Comparison of ENCODE assay signal across 1 cellular context in genomic region chr1:37975083-37975482, GRCh38.
A peak's percentile ranks its signal among the peaks of the same experiment; 100 is the strongest.
TF ChIP-seq lines count a peak whose summit lies in the region.
"Not testable (repeated sequence)": the region's sequence is repeated elsewhere in the genome, so short reads cannot be mapped to it uniquely, and the experiment has no call there.

No MANE protein-coding gene starts in this region.

TF ChIP-seq in K562, 482 proteins besides CTCF, POLR2A, EP300 and RAD21:
- TF ChIP-seq TEAD4 (IDR thresholded peaks at IDR 0.05; ENCODE audit: low read length): peak; percentile 51
- TF ChIP-seq TEAD4 (CRISPR knock-in tag; IDR thresholded peaks at IDR 0.05; ENCODE audit: borderline replicate concordance): not testable (repeated sequence)
- 0 out of 2 replicates have a peak, but pooled peaks have one; percentile 10 for TF ChIP-seq RB1 (IDR thresholded peaks at IDR 0.05; ENCODE audit: low read depth)
- TF ChIP-seq EP400 (IDR thresholded peaks at IDR 0.05): 0 out of 2 replicates have a peak, but pooled peaks have one; percentile 5
- TF ChIP-seq SMC3 (conservative IDR thresholded peaks at IDR 0.05; ENCODE audit: insufficient read depth, low read depth, low read length): peak; percentile 37; the same call in 1 of the 2 replicates
- TF ChIP-seq TEAD1 (CRISPR knock-in tag; IDR thresholded peaks at IDR 0.05): peak in 1 of 2 experiments; percentile 82; a peak in 2 of 4 replicates
- TF ChIP-seq DEAF1 (CRISPR knock-in tag; IDR thresholded peaks at IDR 0.05): peak; percentile 49; the same call in 1 of the 2 replicates
- peak; percentile 81 for TF ChIP-seq HDGF (IDR thresholded peaks at IDR 0.05)
